In the genomic region with DNA sequence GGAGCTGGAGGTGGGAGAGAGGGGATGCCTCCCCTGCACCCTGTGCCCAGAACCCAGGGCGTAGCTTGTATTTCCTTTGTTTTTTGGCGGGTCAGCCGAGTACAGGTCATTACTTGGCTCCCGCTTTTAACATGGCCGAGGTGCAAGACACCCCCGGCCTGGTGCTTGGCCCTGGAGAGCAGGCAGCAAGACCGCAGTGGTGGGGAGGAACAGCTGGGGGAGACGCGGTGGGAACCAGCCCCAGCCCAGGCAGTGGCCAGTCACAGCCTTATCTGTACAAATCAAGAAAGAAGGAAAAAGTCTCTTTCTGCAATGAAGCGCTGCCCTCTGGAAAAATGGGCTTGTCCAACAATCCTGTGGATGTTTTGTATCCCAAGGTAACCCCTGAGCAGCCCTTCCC, we compare ENCODE assay signal across 22 cellular contexts.
"Had no signal": no experiment of that assay in that cellular context is flagged by ENCODE, and none has a peak within 500 bp of the region (broad histone marks: within the 10 kb centered on the region; RNA-seq: fewer than 3 reads in every experiment).

No MANE protein-coding gene starts in this region.

- H3K4me3 Mint-ChIP-seq: nephron progenitor cell had no signal

- H3K27ac ChIP-seq: epithelial cell of prostate, esophagus muscularis mucosa, gastrocnemius medialis, heart right ventricle, left ventricle myocardium inferior, lower lobe of right lung, neutrophil, psoas muscle, spleen, stomach had no signal

- H3K27me3 ChIP-seq: esophagus muscularis mucosa, gastrocnemius medialis, heart right ventricle, neutrophil, spleen, stomach had no signal

- ATAC-seq: gastrocnemius medialis, heart right ventricle, left cardiac atrium, lower lobe of right lung, psoas muscle, sciatic nerve had no signal

- H3K36me3 ChIP-seq: gastrocnemius medialis had no signal

- H3K4me1 ChIP-seq: lower lobe of right lung, psoas muscle had no signal

- DNase-seq: effector memory CD4-positive, alpha-beta T cell; gastrocnemius medialis; heart right ventricle; kidney; left cardiac atrium; left ventricle myocardium inferior; lower lobe of right lung; mesenchymal stem cell; nephron progenitor cell; psoas muscle; retina; spleen; stimulated activated CD4-positive, alpha-beta T cell treated with anti-CD3 and anti-CD28 coated beads, Interleukin-15, amount 100 ng/mL, for 24 hours; stimulated activated CD4-positive, alpha-beta T cell treated with anti-CD3 and anti-CD28 coated beads, Interleukin-1b, Interleukin-23, amount 100 ng/mL, for 48 hours; stimulated activated CD4-positive, alpha-beta T cell treated with anti-CD3 and anti-CD28 coated beads, Interleukin-4, amount 100 ng/mL, for 24 hours; stimulated activated naive CD4-positive, alpha-beta T cell; stomach; trophoblast cell had no signal

- H3K27ac Mint-ChIP-seq: nephron progenitor cell had no signal

- H3K9me3 ChIP-seq: esophagus muscularis mucosa, gastrocnemius medialis, heart right ventricle, left ventricle myocardium inferior, lower lobe of right lung, neutrophil, psoas muscle, spleen, stomach had no signal

- H3K9me3 Mint-ChIP-seq: nephron progenitor cell had no signal

- H3K4me3 ChIP-seq: esophagus muscularis mucosa, gastrocnemius medialis, heart right ventricle, left ventricle myocardium inferior, lower lobe of right lung, psoas muscle, spleen, stomach had no signal
